36 cellular contexts compared by ENCODE assay signal in genomic region chr7:312409-312808, GRCh38. TPM values are rescaled to one million over a fixed set of nuclear protein-coding genes. Genes with fewer than 3 reads are reported as not detected.
"Had no signal": no experiment of that assay in that cellular context is flagged by ENCODE, and none has a peak within 500 bp of the region (broad histone marks: within the 10 kb centered on the region; RNA-seq: fewer than 3 reads in every experiment).

No MANE protein-coding gene starts in this region.

- H3K27ac ChIP-seq: adrenal gland, ascending aorta, esophagus muscularis mucosa, gastrocnemius medialis, heart left ventricle had no signal

- H3K4me3 ChIP-seq: adrenal gland, ascending aorta, esophagus muscularis mucosa, gastrocnemius medialis, heart left ventricle had no signal

- H3K27me3 ChIP-seq: adrenal gland, ascending aorta had no signal

- H3K27ac Mint-ChIP-seq: activated CD4-positive, alpha-beta memory T cell treated with anti-CD3 and anti-CD28 coated beads for 36 hours; activated CD4-positive, alpha-beta T cell treated with anti-CD3 and anti-CD28 coated beads for 36 hours; activated CD4-positive, alpha-beta T cell treated with anti-CD3 and anti-CD28 coated beads, Interleukin-2, amount 10 ng/mL, durations not matched to agents 24 days and 14 days; activated CD8-positive, alpha-beta memory T cell treated with anti-CD3 and anti-CD28 coated beads, Interleukin-2, amount 10 ng/mL, durations not matched to agents 7 days and 5 days; activated CD8-positive, alpha-beta T cell treated with anti-CD3 and anti-CD28 coated beads, Interleukin-2, amount 10 ng/mL, durations not matched to agents 7 days and 5 days; activated naive CD4-positive, alpha-beta T cell treated with anti-CD3 and anti-CD28 coated beads for 36 hours; activated naive CD4-positive, alpha-beta T cell treated with anti-CD3 and anti-CD28 coated beads, Interleukin-2, amount 50 U/mL, for 24 hours; activated naive CD8-positive, alpha-beta T cell treated with anti-CD3 and anti-CD28 coated beads for 36 hours; activated naive CD8-positive, alpha-beta T cell treated with anti-CD3 and anti-CD28 coated beads, Interleukin-2, amount 50 U/mL, for 24 hours; activated T-helper 1 cell treated with anti-CD3 and anti-CD28 coated beads, Interleukin-12 subunit alpha, Interleukin-12 subunit beta, Interleukin-2, Interleukin-4 antibody, amounts not matched to agents 30 ng/mL and 10 ng/mL and 1 ng/mL, durations not matched to agents 14 hours and 24 hours and 36 hours; activated T-helper 2 cell treated with anti-CD3 and anti-CD28 coated beads, Interferon-gamma antibody, Interleukin-2, Interleukin-4, amounts not matched to agents 10 μg/mL and 5 μg/mL and 100 μg/mL, durations not matched to agents 14 hours and 24 hours and 36 hours; brain; effector memory CD8-positive, alpha-beta T cell had no signal

- H3K9me3 ChIP-seq: ascending aorta, gastrocnemius medialis had no signal

- H3K36me3 ChIP-seq: adrenal gland, ascending aorta, esophagus muscularis mucosa, gastrocnemius medialis, heart left ventricle had no signal

- FAIRE-seq: colon had no signal

- H3K4me1 Mint-ChIP-seq: activated CD4-positive, alpha-beta T cell treated with anti-CD3 and anti-CD28 coated beads for 36 hours; activated CD4-positive, alpha-beta T cell treated with anti-CD3 and anti-CD28 coated beads, Interleukin-2, amount 10 ng/mL, durations not matched to agents 24 days and 14 days; activated CD8-positive, alpha-beta memory T cell treated with anti-CD3 and anti-CD28 coated beads, Interleukin-2, amount 10 ng/mL, durations not matched to agents 7 days and 5 days; activated naive CD4-positive, alpha-beta T cell treated with anti-CD3 and anti-CD28 coated beads, Interleukin-2, amount 50 U/mL, for 24 hours; activated naive CD8-positive, alpha-beta T cell treated with anti-CD3 and anti-CD28 coated beads for 36 hours; activated naive CD8-positive, alpha-beta T cell treated with anti-CD3 and anti-CD28 coated beads, Interleukin-2, amount 50 U/mL, for 24 hours; brain had no signal

- H3K4me3 Mint-ChIP-seq: activated CD4-positive, alpha-beta memory T cell treated with anti-CD3 and anti-CD28 coated beads for 36 hours; activated CD4-positive, alpha-beta T cell treated with anti-CD3 and anti-CD28 coated beads for 36 hours; activated CD4-positive, alpha-beta T cell treated with anti-CD3 and anti-CD28 coated beads, Interleukin-2, amount 10 ng/mL, durations not matched to agents 24 days and 14 days; activated CD8-positive, alpha-beta memory T cell treated with anti-CD3 and anti-CD28 coated beads, Interleukin-2, amount 10 ng/mL, durations not matched to agents 7 days and 5 days; activated CD8-positive, alpha-beta T cell treated with anti-CD3 and anti-CD28 coated beads, Interleukin-2, amount 10 ng/mL, durations not matched to agents 7 days and 5 days; activated naive CD4-positive, alpha-beta T cell treated with anti-CD3 and anti-CD28 coated beads for 36 hours; activated naive CD4-positive, alpha-beta T cell treated with anti-CD3 and anti-CD28 coated beads, Interleukin-2, amount 50 U/mL, for 24 hours; activated naive CD8-positive, alpha-beta T cell treated with anti-CD3 and anti-CD28 coated beads for 36 hours; activated naive CD8-positive, alpha-beta T cell treated with anti-CD3 and anti-CD28 coated beads, Interleukin-2, amount 50 U/mL, for 24 hours; activated T-helper 1 cell treated with anti-CD3 and anti-CD28 coated beads, Interleukin-12 subunit alpha, Interleukin-12 subunit beta, Interleukin-2, Interleukin-4 antibody, amounts not matched to agents 30 ng/mL and 10 ng/mL and 1 ng/mL, durations not matched to agents 14 hours and 24 hours and 36 hours; brain; effector memory CD8-positive, alpha-beta T cell had no signal

- DNase-seq: activated CD4-positive, alpha-beta memory T cell treated with anti-CD3 and anti-CD28 coated beads for 36 hours; activated CD4-positive, alpha-beta T cell treated with anti-CD3 and anti-CD28 coated beads for 36 hours; activated CD4-positive, alpha-beta T cell treated with anti-CD3 and anti-CD28 coated beads, Interleukin-2, amount 10 ng/mL, durations not matched to agents 24 days and 14 days; activated CD4-positive, CD25-positive, alpha-beta regulatory T cell; activated CD4-positive, CD25-positive, alpha-beta regulatory T cell treated with anti-CD3 and anti-CD28 coated beads, Interleukin-2, amount 50 U/mL, for 72 hours; activated CD8-positive, alpha-beta memory T cell treated with anti-CD3 and anti-CD28 coated beads, Interleukin-2, amount 10 ng/mL, durations not matched to agents 7 days and 5 days; activated CD8-positive, alpha-beta memory T cell treated with anti-CD3 and anti-CD28 coated beads, Interleukin-2, amount 50 U/mL, for 4 hours; activated CD8-positive, alpha-beta T cell treated with anti-CD3 and anti-CD28 coated beads, Interleukin-2, amount 10 ng/mL, durations not matched to agents 7 days and 5 days; activated effector memory CD4-positive, alpha-beta T cell treated with anti-CD3 and anti-CD28 coated beads, Interleukin-2, amount 50 U/mL, for 16 hours; activated naive CD4-positive, alpha-beta T cell treated with anti-CD3 and anti-CD28 coated beads for 36 hours; activated naive CD8-positive, alpha-beta T cell treated with anti-CD3 and anti-CD28 coated beads for 36 hours; activated naive CD8-positive, alpha-beta T cell treated with anti-CD3 and anti-CD28 coated beads, Interleukin-2, amount 50 U/mL, for 24 hours; activated T-cell treated with anti-CD3 and anti-CD28 coated beads, Interleukin-2, amount 50 U/mL, for 1 hour; activated T-cell treated with anti-CD3 and anti-CD28 coated beads, Interleukin-2, amount 50 U/mL, for 48 hours; adrenal gland; amygdala; caudate nucleus; cortex of kidney; dermis blood vessel endothelial cell; effector CD4-positive, alpha-beta T cell; effector memory CD8-positive, alpha-beta T cell; erythroblast; gastrocnemius medialis; T-helper 2 cell had no signal

- ATAC-seq: activated CD4-positive, alpha-beta T cell treated with anti-CD3 and anti-CD28 coated beads for 36 hours; activated CD8-positive, alpha-beta memory T cell treated with anti-CD3 and anti-CD28 coated beads, Interleukin-2, amount 10 ng/mL, durations not matched to agents 7 days and 5 days; activated CD8-positive, alpha-beta T cell treated with anti-CD3 and anti-CD28 coated beads, Interleukin-2, amount 10 ng/mL, durations not matched to agents 7 days and 5 days; activated naive CD8-positive, alpha-beta T cell treated with anti-CD3 and anti-CD28 coated beads, Interleukin-2, amount 50 U/mL, for 24 hours; effector memory CD8-positive, alpha-beta T cell; gastrocnemius medialis; heart left ventricle had no signal

- H3K4me1 ChIP-seq: adrenal gland, ascending aorta, esophagus muscularis mucosa, gastrocnemius medialis, heart left ventricle had no signal

- H3K9me3 Mint-ChIP-seq: activated CD4-positive, alpha-beta T cell treated with anti-CD3 and anti-CD28 coated beads, Interleukin-2, amount 10 ng/mL, durations not matched to agents 24 days and 14 days; effector memory CD8-positive, alpha-beta T cell had no signal

- H3K36me3 Mint-ChIP-seq: activated CD4-positive, alpha-beta memory T cell treated with anti-CD3 and anti-CD28 coated beads for 36 hours; activated CD8-positive, alpha-beta memory T cell treated with anti-CD3 and anti-CD28 coated beads, Interleukin-2, amount 10 ng/mL, durations not matched to agents 7 days and 5 days; activated naive CD8-positive, alpha-beta T cell treated with anti-CD3 and anti-CD28 coated beads for 36 hours; brain had no signal

RNA-seq across cellular contexts. Expression of gene FOXL3, which starts 22.4 kb away (rescaled TPM):
- total RNA-seq: activated CD4-positive, alpha-beta memory T cell treated with anti-CD3 and anti-CD28 coated beads for 36 hours; activated CD4-positive, alpha-beta T cell treated with anti-CD3 and anti-CD28 coated beads for 36 hours; activated CD4-positive, alpha-beta T cell treated with anti-CD3 and anti-CD28 coated beads, Interleukin-2, amount 10 ng/mL, durations not matched to agents 24 days and 14 days; activated CD8-positive, alpha-beta memory T cell treated with anti-CD3 and anti-CD28 coated beads for 36 hours; activated CD8-positive, alpha-beta memory T cell treated with anti-CD3 and anti-CD28 coated beads, Interleukin-2, amount 10 ng/mL, durations not matched to agents 7 days and 5 days; activated CD8-positive, alpha-beta T cell treated with anti-CD3 and anti-CD28 coated beads, Interleukin-2, amount 10 ng/mL, durations not matched to agents 7 days and 5 days; activated naive CD4-positive, alpha-beta T cell treated with anti-CD3 and anti-CD28 coated beads for 36 hours; activated naive CD8-positive, alpha-beta T cell treated with anti-CD3 and anti-CD28 coated beads for 36 hours; activated T-helper 1 cell treated with anti-CD3 and anti-CD28 coated beads, Interleukin-12 subunit alpha, Interleukin-12 subunit beta, Interleukin-2, Interleukin-4 antibody, amounts not matched to agents 30 ng/mL and 10 ng/mL and 1 ng/mL, durations not matched to agents 14 hours and 24 hours and 36 hours; activated T-helper 2 cell treated with anti-CD3 and anti-CD28 coated beads, Interferon-gamma antibody, Interleukin-2, Interleukin-4, amounts not matched to agents 10 μg/mL and 5 μg/mL and 100 μg/mL, durations not matched to agents 14 hours and 24 hours and 36 hours; adrenal gland; ascending aorta; chondrocyte; dermis blood vessel endothelial cell; esophagus muscularis mucosa; foreskin keratinocyte; gastrocnemius medialis; heart left ventricle; T-helper 1 cell treated with Interleukin-12 subunit alpha and Interleukin-12 subunit beta and Interleukin-4 antibody, amounts not matched to agents 30 ng/mL and 1 ng/mL, for 36 hours had no signal
- polyA plus RNA-seq: adrenal gland, foreskin keratinocyte, heart left ventricle had no signal
